10 cellular contexts compared by ENCODE assay signal in the genomic region with DNA sequence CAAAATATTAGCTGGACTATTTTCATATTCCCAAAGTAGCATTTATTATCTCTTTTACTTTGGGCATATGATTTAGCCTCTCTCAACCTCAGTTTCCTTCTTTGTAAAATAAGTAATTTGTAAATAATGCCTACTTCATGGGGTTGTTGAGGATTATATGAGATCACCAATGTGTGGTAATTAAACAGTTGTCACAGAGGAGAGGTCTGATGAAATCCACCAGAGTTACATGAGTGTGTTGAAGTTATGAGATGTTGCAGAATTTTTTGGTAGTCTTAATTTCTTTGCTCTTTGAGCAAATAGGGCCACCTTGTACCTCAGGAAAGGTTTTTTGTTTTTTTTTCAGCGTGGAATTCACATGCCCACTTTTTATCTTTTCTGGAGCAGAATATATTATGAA. TPM values are rescaled to one million over a fixed set of nuclear protein-coding genes. Genes with fewer than 3 reads are reported as not detected.
A peak's percentile ranks its signal among the peaks of the same experiment; 100 is the strongest.
DNase-seq lines count a peak whose midpoint lies in the region; ATAC-seq and TF ChIP-seq lines count a peak whose summit lies in the region.
"Had no signal": no experiment of that assay in that cellular context is flagged by ENCODE, and none has a peak within 500 bp of the region (broad histone marks: within the 10 kb centered on the region; RNA-seq: fewer than 3 reads in every experiment).

No MANE protein-coding gene starts in this region.

- H3K27me3 Mint-ChIP-seq in activated naive CD8-positive, alpha-beta T cell treated with anti-CD3 and anti-CD28 coated beads for 36 hours = no peaks in the 10 kb centered on the region

- peak overlapping the region; percentile 97 for H3K27ac Mint-ChIP-seq in activated naive CD8-positive, alpha-beta T cell treated with anti-CD3 and anti-CD28 coated beads for 36 hours

- H3K4me3 ChIP-seq in left ventricle myocardium inferior = peak overlapping the region; percentile 74
- peak overlapping the region; percentile 50 for H3K4me3 ChIP-seq in kidney epithelial cell (ENCODE audit: low read depth, low read length)
- H3K4me3 ChIP-seq in upper lobe of right lung = peak overlapping the region; percentile 72

- TF ChIP-seq CTCF in left ventricle myocardium inferior (IDR thresholded peaks at IDR 0.05; ENCODE audit: borderline replicate concordance) = no peak
- no peak for TF ChIP-seq CTCF in kidney epithelial cell (IDR thresholded peaks at IDR 0.05; ENCODE audit: insufficient read depth, low read length, poor library complexity, severe bottlenecking)
- TF ChIP-seq CTCF in upper lobe of right lung (IDR thresholded peaks at IDR 0.05) = no peak

- H3K9me3 ChIP-seq in left ventricle myocardium inferior (replicated peaks) = no peaks in the 10 kb centered on the region
- no peaks in the 10 kb centered on the region for H3K9me3 ChIP-seq in upper lobe of right lung

- no peaks in the 10 kb centered on the region for H3K27me3 ChIP-seq in left ventricle myocardium inferior (ENCODE audit: low read depth)
- H3K27me3 ChIP-seq in kidney epithelial cell (ENCODE audit: control insufficient read depth, insufficient read depth, low read length) = no peaks in the 10 kb centered on the region
- no peaks in the 10 kb centered on the region for H3K27me3 ChIP-seq in upper lobe of right lung

- peaks cover 10% of the 10 kb centered on the region for H3K4me1 Mint-ChIP-seq in activated naive CD8-positive, alpha-beta T cell treated with anti-CD3 and anti-CD28 coated beads for 36 hours

- H3K4me1 ChIP-seq in left ventricle myocardium inferior = peaks cover 29% of the 10 kb centered on the region
- H3K4me1 ChIP-seq in upper lobe of right lung = peaks cover 15% of the 10 kb centered on the region

- no peak for ATAC-seq in upper lobe of right lung

- H3K9me3 Mint-ChIP-seq in activated naive CD8-positive, alpha-beta T cell treated with anti-CD3 and anti-CD28 coated beads for 36 hours = no peaks in the 10 kb centered on the region

- peak overlapping the region; percentile 96 for H3K4me3 Mint-ChIP-seq in activated naive CD8-positive, alpha-beta T cell treated with anti-CD3 and anti-CD28 coated beads for 36 hours

- intact Hi-C loops in left ventricle myocardium inferior (cut with micrococcal nuclease) = no loop called here
- intact Hi-C loops in cardiac septum (cut with DNase I) = no loop called here
- intact Hi-C loops in upper lobe of right lung (cut with DNase I) = no loop called here

- H3K36me3 Mint-ChIP-seq in activated naive CD8-positive, alpha-beta T cell treated with anti-CD3 and anti-CD28 coated beads for 36 hours = peaks cover 25% of the 10 kb centered on the region

- H3K27ac ChIP-seq in left ventricle myocardium inferior (replicated peaks) (peak overlapping the region; percentile 90), upper lobe of right lung (peak overlapping the region; percentile 88)

- DNase-seq in left ventricle myocardium inferior = no peak
- DNase-seq in cardiac septum (ENCODE audit: low spot score) = no peak
- no peak for DNase-seq in activated naive CD8-positive, alpha-beta T cell treated with anti-CD3 and anti-CD28 coated beads for 36 hours
- no peak for DNase-seq in kidney epithelial cell (ENCODE audit: low read depth)
- DNase-seq in upper lobe of right lung = no peak
- no peak for DNase-seq in NCI-H1694 treated with DMSO at 0.1 percent for 48 hours (lab: John Stamatoyannopoulos, UW)
- DNase-seq in iPS-NIHi7 (ENCODE audit: extremely low spot score) = no peak
- DNase-seq in amygdala (lab: John Stamatoyannopoulos, UW) = no peak
- DNase-seq: GF-D8, NCI-H2029 had no signal

- H3K36me3 ChIP-seq in left ventricle myocardium inferior (peaks cover 28% of the 10 kb centered on the region), kidney epithelial cell (ENCODE audit: control insufficient read depth, insufficient read depth, low read length) (no peaks in the 10 kb centered on the region), upper lobe of right lung (peaks cover 4% of the 10 kb centered on the region)

RNA-seq across cellular contexts. Expression of gene COX7B, which starts 1.4 kb away (rescaled TPM):
- total RNA-seq in left ventricle myocardium inferior = 1,696 TPM
- 1,124 TPM for total RNA-seq in cardiac septum
- total RNA-seq in activated naive CD8-positive, alpha-beta T cell treated with anti-CD3 and anti-CD28 coated beads for 36 hours = 100 to 1,000 TPM; 341 to 345 TPM
- 222 and 228 TPM in 2 replicates for total RNA-seq in kidney epithelial cell
- total RNA-seq in upper lobe of right lung = 174 TPM

RNA-seq across cellular contexts. Expression of gene MAGT1, which starts 5.5 kb away (rescaled TPM):
- total RNA-seq in left ventricle myocardium inferior (54.3 TPM), cardiac septum (47.6 TPM), kidney epithelial cell (49.2 and 54.7 TPM in 2 replicates), upper lobe of right lung (64.0 TPM)
- total RNA-seq in activated naive CD8-positive, alpha-beta T cell treated with anti-CD3 and anti-CD28 coated beads for 36 hours = 10 to 100 TPM; 37.5 to 41.3 TPM

RNA-seq across cellular contexts. Expression of gene ATP7A, which starts 9.8 kb away (rescaled TPM):
- 4.5 TPM for total RNA-seq in left ventricle myocardium inferior
- total RNA-seq in cardiac septum = 6.6 TPM
- 1 to 10 TPM; 6.4 to 7.0 TPM for total RNA-seq in activated naive CD8-positive, alpha-beta T cell treated with anti-CD3 and anti-CD28 coated beads for 36 hours
- total RNA-seq in kidney epithelial cell = 6.6 and 8.2 TPM in 2 replicates
- total RNA-seq in upper lobe of right lung = 16.4 TPM
